Comparison of ENCODE assay signal across 1 cellular context in the genomic region with DNA sequence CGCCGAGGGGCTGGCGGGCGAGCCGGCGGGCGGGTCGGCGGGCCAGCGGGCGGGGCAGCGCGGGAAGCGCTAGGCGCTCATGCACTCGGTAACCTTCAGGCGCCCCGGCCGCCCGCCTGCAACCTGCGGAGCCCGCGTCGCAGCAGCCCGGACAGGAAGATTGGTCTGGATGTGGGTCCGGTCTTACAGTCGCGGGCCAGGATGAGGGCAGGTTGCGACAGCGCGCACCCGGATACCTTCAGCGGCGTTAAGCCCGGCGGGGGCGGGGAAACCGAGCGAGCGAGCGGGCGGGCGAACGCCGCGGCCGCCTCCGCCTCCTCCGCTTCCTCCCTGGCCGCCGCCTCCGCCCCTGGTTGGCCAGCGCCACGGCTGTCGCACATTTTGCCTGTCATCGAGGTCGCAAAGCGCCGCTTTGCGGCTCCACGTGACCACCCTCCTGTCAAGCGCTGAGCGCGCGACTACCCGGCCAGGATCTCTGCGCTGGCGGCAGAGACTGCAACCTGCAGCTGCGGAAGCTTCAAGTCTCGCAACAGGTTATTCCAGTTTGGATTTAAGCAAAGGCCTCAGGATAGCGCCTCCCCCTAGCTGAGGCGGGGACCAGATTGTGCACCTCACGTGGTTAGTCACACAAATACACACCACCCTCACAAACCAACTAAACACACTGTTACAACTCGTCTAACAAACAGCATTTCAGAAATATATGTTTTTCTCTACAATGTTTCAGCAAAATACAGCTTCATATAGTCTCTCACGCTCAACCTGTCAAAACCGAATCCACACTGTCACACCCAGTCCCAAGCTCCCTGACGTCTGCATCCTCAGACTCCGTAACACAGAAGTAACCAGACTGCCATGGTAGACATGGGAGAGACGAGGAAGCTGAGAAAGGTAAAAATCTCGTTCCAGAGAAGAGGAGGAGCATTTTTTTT.
TF ChIP-seq lines count a peak whose summit lies in the region.

FAF1 (minus strand) TSS at position 355 of the 932 bp plus-strand sequence. CDS start 456 bp downstream, outside the sequence.

TF ChIP-seq in GM12878, 131 proteins besides CTCF, POLR2A, EP300 and RAD21 (continued from another document and continues in another):
- TF ChIP-seq, protein P1, sequence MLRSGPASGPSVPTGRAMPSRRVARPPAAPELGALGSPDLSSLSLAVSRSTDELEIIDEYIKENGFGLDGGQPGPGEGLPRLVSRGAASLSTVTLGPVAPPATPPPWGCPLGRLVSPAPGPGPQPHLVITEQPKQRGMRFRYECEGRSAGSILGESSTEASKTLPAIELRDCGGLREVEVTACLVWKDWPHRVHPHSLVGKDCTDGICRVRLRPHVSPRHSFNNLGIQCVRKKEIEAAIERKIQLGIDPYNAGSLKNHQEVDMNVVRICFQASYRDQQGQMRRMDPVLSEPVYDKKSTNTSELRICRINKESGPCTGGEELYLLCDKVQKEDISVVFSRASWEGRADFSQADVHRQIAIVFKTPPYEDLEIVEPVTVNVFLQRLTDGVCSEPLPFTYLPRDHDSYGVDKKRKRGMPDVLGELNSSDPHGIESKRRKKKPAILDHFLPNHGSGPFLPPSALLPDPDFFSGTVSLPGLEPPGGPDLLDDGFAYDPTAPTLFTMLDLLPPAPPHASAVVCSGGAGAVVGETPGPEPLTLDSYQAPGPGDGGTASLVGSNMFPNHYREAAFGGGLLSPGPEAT (IDR thresholded peaks at IDR 0.05; ENCODE audit: low read depth) = peak; percentile 84
- TF ChIP-seq STAT1 (conservative IDR thresholded peaks at IDR 0.05) = peak; percentile 31; the same call in 1 of the 2 replicates
- TF ChIP-seq LARP7 (IDR thresholded peaks at IDR 0.05) = no peak; the same call in none of the 2 replicates
- peak; percentile 98 for TF ChIP-seq PML (IDR thresholded peaks at IDR 0.05; ENCODE audit: low read length)
- TF ChIP-seq HCFC1 (IDR thresholded peaks at IDR 0.05; ENCODE audit: low read length) = peak; percentile 80
- peak; percentile 94 for TF ChIP-seq RELA (IDR thresholded peaks at IDR 0.05; ENCODE audit: borderline replicate concordance, partially characterized antibody)
- TF ChIP-seq SRF (IDR thresholded peaks at IDR 0.05; ENCODE audit: low read depth in 2 of 2, low read length in 2 of 2) = peak in 1 of 2 experiments; percentile 79; a peak in 2 of 4 replicates
- TF ChIP-seq EZH2 (IDR thresholded peaks at IDR 0.05; ENCODE audit: borderline replicate concordance, control insufficient read depth, low read depth, low read length) = no peak
- TF ChIP-seq PKNOX1 (IDR thresholded peaks at IDR 0.05) = peak; percentile 56; the same call in 1 of the 2 replicates
- no peak; the same call in 1 of the 2 replicates for TF ChIP-seq ZBTB40 (IDR thresholded peaks at IDR 0.05; ENCODE audit: borderline replicate concordance)
- TF ChIP-seq, protein P2, sequence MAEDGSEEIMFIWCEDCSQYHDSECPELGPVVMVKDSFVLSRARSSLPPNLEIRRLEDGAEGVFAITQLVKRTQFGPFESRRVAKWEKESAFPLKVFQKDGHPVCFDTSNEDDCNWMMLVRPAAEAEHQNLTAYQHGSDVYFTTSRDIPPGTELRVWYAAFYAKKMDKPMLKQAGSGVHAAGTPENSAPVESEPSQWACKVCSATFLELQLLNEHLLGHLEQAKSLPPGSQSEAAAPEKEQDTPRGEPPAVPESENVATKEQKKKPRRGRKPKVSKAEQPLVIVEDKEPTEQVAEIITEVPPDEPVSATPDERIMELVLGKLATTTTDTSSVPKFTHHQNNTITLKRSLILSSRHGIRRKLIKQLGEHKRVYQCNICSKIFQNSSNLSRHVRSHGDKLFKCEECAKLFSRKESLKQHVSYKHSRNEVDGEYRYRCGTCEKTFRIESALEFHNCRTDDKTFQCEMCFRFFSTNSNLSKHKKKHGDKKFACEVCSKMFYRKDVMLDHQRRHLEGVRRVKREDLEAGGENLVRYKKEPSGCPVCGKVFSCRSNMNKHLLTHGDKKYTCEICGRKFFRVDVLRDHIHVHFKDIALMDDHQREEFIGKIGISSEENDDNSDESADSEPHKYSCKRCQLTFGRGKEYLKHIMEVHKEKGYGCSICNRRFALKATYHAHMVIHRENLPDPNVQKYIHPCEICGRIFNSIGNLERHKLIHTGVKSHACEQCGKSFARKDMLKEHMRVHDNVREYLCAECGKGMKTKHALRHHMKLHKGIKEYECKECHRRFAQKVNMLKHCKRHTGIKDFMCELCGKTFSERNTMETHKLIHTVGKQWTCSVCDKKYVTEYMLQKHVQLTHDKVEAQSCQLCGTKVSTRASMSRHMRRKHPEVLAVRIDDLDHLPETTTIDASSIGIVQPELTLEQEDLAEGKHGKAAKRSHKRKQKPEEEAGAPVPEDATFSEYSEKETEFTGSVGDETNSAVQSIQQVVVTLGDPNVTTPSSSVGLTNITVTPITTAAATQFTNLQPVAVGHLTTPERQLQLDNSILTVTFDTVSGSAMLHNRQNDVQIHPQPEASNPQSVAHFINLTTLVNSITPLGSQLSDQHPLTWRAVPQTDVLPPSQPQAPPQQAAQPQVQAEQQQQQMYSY (CRISPR knock-in tag; IDR thresholded peaks at IDR 0.05) = no peak
- peak; percentile 36 for TF ChIP-seq SKIL (IDR thresholded peaks at IDR 0.05; ENCODE audit: low read depth, poor library complexity, severe bottlenecking)
- TF ChIP-seq ASH2L (IDR thresholded peaks at IDR 0.05; ENCODE audit: borderline replicate concordance, low read depth) = peak; percentile 96; the same call in 1 of the 2 replicates
- TF ChIP-seq CREB1 (IDR thresholded peaks at IDR 0.05; ENCODE audit: low read depth) = peak; percentile 99
- TF ChIP-seq ZBED1 (IDR thresholded peaks at IDR 0.05; ENCODE audit: borderline replicate concordance) = peak; percentile 67; the same call in 1 of the 2 replicates
- no peak for TF ChIP-seq JUND (IDR thresholded peaks at IDR 0.05; ENCODE audit: low read depth, low read length)
- TF ChIP-seq SMC3 (IDR thresholded peaks at IDR 0.05; ENCODE audit: borderline replicate concordance, low read length) = no peak
- TF ChIP-seq PBX3 (IDR thresholded peaks at IDR 0.05; ENCODE audit: insufficient replicate concordance, low read depth, low read length) = peak; percentile 43
- TF ChIP-seq TAF1 (IDR thresholded peaks at IDR 0.05; ENCODE audit: borderline replicate concordance, low read depth, low read length) = peak; percentile 96
- TF ChIP-seq HDAC2 (IDR thresholded peaks at IDR 0.05) = peak; percentile 20; the same call in 1 of the 2 replicates
- no peak for TF ChIP-seq SUZ12 (IDR thresholded peaks at IDR 0.05; ENCODE audit: unreplicated experiment)
- no peak for TF ChIP-seq ZNF274 (IDR thresholded peaks at IDR 0.05; ENCODE audit: insufficient read depth, insufficient read length)
- no peak for TF ChIP-seq ETV6 (conservative IDR thresholded peaks at IDR 0.05 in 1 of 2, IDR thresholded peaks at IDR 0.05 in 1 of 2; ENCODE audit: borderline replicate concordance in 1 of 2, low read depth in 1 of 2)
- peak; percentile 78 for TF ChIP-seq KLF5 (IDR thresholded peaks at IDR 0.05; ENCODE audit: partially characterized antibody)
- no peak for TF ChIP-seq ZNF592 (IDR thresholded peaks at IDR 0.05)
- TF ChIP-seq KDM1A (IDR thresholded peaks at IDR 0.05; ENCODE audit: borderline replicate concordance) = no peak
- no peak for TF ChIP-seq ZNF622 (IDR thresholded peaks at IDR 0.05)
- peak; percentile 64 for TF ChIP-seq E2F4 (IDR thresholded peaks at IDR 0.05; ENCODE audit: low read depth, low read length)
- 0 out of 2 replicates have a peak, but pooled peaks have one; percentile 54 for TF ChIP-seq ESRRA (IDR thresholded peaks at IDR 0.05; ENCODE audit: low read length)
- peak; percentile 88 for TF ChIP-seq DPF2 (IDR thresholded peaks at IDR 0.05)
- peak; percentile 75; the same call in 1 of the 2 replicates for TF ChIP-seq MEF2A (IDR thresholded peaks at IDR 0.05; ENCODE audit: insufficient read depth, low read depth, low read length)
